In the genomic region with DNA sequence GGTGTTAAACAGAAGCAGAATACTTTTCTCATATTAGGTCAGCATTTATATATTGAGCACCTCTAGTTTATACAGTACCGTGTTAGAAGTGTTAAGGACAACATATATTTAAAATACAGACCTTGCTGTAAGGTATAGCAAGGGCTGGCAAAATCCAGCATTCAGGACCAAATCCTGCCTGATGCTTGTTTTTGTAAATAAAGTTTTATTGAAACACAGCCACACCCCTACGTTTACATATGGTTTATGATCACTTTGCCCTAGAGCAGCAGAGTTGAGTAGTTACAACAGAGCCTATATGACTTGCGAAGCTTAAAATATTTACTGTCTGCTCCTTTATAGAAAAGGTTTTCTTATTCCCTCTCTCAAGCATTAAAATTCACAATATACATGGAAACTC, we compare ENCODE assay signal across 29 cellular contexts.
DNase-seq lines count a peak whose midpoint lies in the region; ATAC-seq, FAIRE-seq and TF ChIP-seq lines count a peak whose summit lies in the region.
"Had no signal": no experiment of that assay in that cellular context is flagged by ENCODE, and none has a peak within 500 bp of the region (broad histone marks: within the 10 kb centered on the region; RNA-seq: fewer than 3 reads in every experiment).

No MANE protein-coding gene starts in this region.

- intact Hi-C loops in K562 (cut with micrococcal nuclease), result no loop called here

- no peak overlapping the region for H3K4me2 ChIP-seq in K562 (ENCODE audit: insufficient read depth, low read length)
- H3K4me2 ChIP-seq: A549; BLaER1; BLaER1 treated with 17β-estradiol and CSF1 and Interleukin-3, amounts not matched to agents 10 nM and 100 nM had no signal

- no peaks in the 10 kb centered on the region for H3K27me3 ChIP-seq in K562 (ENCODE audit: control insufficient read depth in 2 of 2, insufficient read depth in 2 of 2, low read length in 2 of 2)
- H3K27me3 ChIP-seq: BE2C; BLaER1; BLaER1 treated with 17β-estradiol and CSF1 and Interleukin-3, amounts not matched to agents 10 nM and 100 nM had no signal

- no peak for FAIRE-seq in K562 (lab: Jason Lieb, UNC)
- FAIRE-seq: A204.1, A549, D721Med had no signal

- no peak for TF ChIP-seq RAD21 in K562 (CRISPR knock-in tag; conservative IDR thresholded peaks at IDR 0.05 in 1 of 2, IDR thresholded peaks at IDR 0.05 in 1 of 2)

- 69% methylated on average over 3 of the region's 3 CpGs for WGBS in K562 (ENCODE audit: insufficient coverage, low coverage, missing lambda C conversion rate)

- H3K27ac ChIP-seq in K562 (ENCODE audit: extremely low read depth, low read depth, low read length), result no peak overlapping the region
- H3K27ac ChIP-seq: 22Rv1; A549; BLaER1; BLaER1 treated with 17β-estradiol and CSF1 and Interleukin-3, amounts not matched to agents 10 nM and 100 nM; C4-2B had no signal

- H3K9ac ChIP-seq in K562 (ENCODE audit: insufficient read depth in 1 of 2, low read depth in 2 of 2, low read length in 2 of 2), result no peak overlapping the region
- H3K9ac ChIP-seq: BLaER1; BLaER1 treated with 17β-estradiol and CSF1 and Interleukin-3, amounts not matched to agents 10 nM and 100 nM had no signal

- no peak for ATAC-seq in K562
- ATAC-seq in HG02610 (IDR thresholded peaks at IDR 0.05; ENCODE audit: unreplicated experiment), result no peak
- ATAC-seq: A549; CD8-positive, alpha-beta T cell had no signal

- H4K20me1 ChIP-seq in K562 (replicated peaks; ENCODE audit: control insufficient read depth, insufficient read depth, low read length), result no peaks in the 10 kb centered on the region
- H4K20me1 ChIP-seq: BLaER1; BLaER1 treated with 17β-estradiol and CSF1 and Interleukin-3, amounts not matched to agents 10 nM and 100 nM had no signal

- no peaks in the 10 kb centered on the region for H3K9me3 ChIP-seq in K562 (replicated peaks; ENCODE audit: control insufficient read depth, insufficient read depth, low read depth, low read length)
- H3K9me3 ChIP-seq: A549, BE2C, BLaER1, Caco-2 had no signal

- no peaks in the 10 kb centered on the region for H3K9me1 ChIP-seq in K562 (ENCODE audit: control insufficient read depth, insufficient read depth, low read length)

- TF ChIP-seq POLR2A in K562 (conservative IDR thresholded peaks at IDR 0.05), result no peak

- BruUV-seq in K562 (replicated peaks; lab: Mats Ljungman, UMichigan), result no TSS peak

- no peak for TF ChIP-seq EP300 in K562 (IDR thresholded peaks at IDR 0.05; ENCODE audit: low read length)

- no peak overlapping the region for H2AFZ ChIP-seq in K562 (ENCODE audit: low read depth, low read length)

- H3K4me3 ChIP-seq in K562, result no peak overlapping the region
- H3K4me3 ChIP-seq: A549; BLaER1; BLaER1 treated with 17β-estradiol and CSF1 and Interleukin-3, amounts not matched to agents 10 nM and 100 nM had no signal

- POLR2A ChIA-PET in K562 (lab: Yijun Ruan, JAX), result no interaction called here

- no peaks in the 10 kb centered on the region for H3K79me2 ChIP-seq in K562 (ENCODE audit: control insufficient read depth, insufficient read depth, low read length)

- in situ Hi-C loops in K562 (cut with MboI), result no loop called here

- no peaks in the 10 kb centered on the region for H3K4me1 ChIP-seq in K562 (replicated peaks in 1 of 2; ENCODE audit: control insufficient read depth in 2 of 2, insufficient read depth in 2 of 2, low read length in 2 of 2)
- H3K4me1 ChIP-seq: A549; BE2C; BLaER1; BLaER1 treated with 17β-estradiol and CSF1 and Interleukin-3, amounts not matched to agents 10 nM and 100 nM; Caco-2 had no signal

- TF ChIP-seq CTCF in K562 (IDR thresholded peaks at IDR 0.05 in 2 of 3, conservative IDR thresholded peaks at IDR 0.05 in 1 of 3; ENCODE audit: insufficient read depth in 2 of 3, low read depth in 1 of 3, low read length in 3 of 3), result no peak

- H3K36me3 ChIP-seq in K562 (ENCODE audit: control insufficient read depth, insufficient read depth, low read length), result no peaks in the 10 kb centered on the region; the same call in 2 of the 3 replicates
- H3K36me3 ChIP-seq: BE2C; BLaER1; BLaER1 treated with 17β-estradiol and CSF1 and Interleukin-3, amounts not matched to agents 10 nM and 100 nM had no signal

- no peak for DNase-seq in K562 (ENCODE audit: extremely low read depth in 1 of 4, low spot score in 3 of 4)
- DNase-seq: 8988T; ACHN; AML-193; BE2C; C1 segment of cervical spinal cord; Caco-2; Calu3; CD4-positive, alpha-beta memory T cell; CD4-positive, alpha-beta T cell; CD4-positive, CD25-positive, alpha-beta regulatory T cell; CD8-positive, alpha-beta memory T cell; CD8-positive, alpha-beta T cell; COR-L47; DMS 273 treated with DMSO at 0.1 percent for 48 hours; DMS153; DMS53; DMS79; DMS79 treated with DMSO at 0.1 percent for 48 hours; DND-41; EL had no signal

- CTCF ChIA-PET in K562 (lab: Yijun Ruan, JAX; ENCODE audit: low intra/inter-chr PET ratio), result no interaction called here

TF ChIP-seq in K562, 482 proteins besides CTCF, POLR2A, EP300 and RAD21 (continues in another document):
- TF ChIP-seq KLF6 (CRISPR knock-in tag; IDR thresholded peaks at IDR 0.05; ENCODE audit: borderline replicate concordance), result no peak
- no peak for TF ChIP-seq HMBOX1 (IDR thresholded peaks at IDR 0.05)
- no peak for TF ChIP-seq MAFF (IDR thresholded peaks at IDR 0.05; ENCODE audit: low read length)
- TF ChIP-seq CREB3 (tag; conservative IDR thresholded peaks at IDR 0.05; ENCODE audit: low read depth), result no peak
- TF ChIP-seq ZNF436 (CRISPR knock-in tag; IDR thresholded peaks at IDR 0.05), result no peak
- TF ChIP-seq SAFB2 (IDR thresholded peaks at IDR 0.05; ENCODE audit: borderline replicate concordance, low read depth, low read length, severe bottlenecking), result no peak
- TF ChIP-seq CSDE1 (IDR thresholded peaks at IDR 0.05), result no peak
- TF ChIP-seq NR2F6 (CRISPR knock-in tag; IDR thresholded peaks at IDR 0.05), result no peak
